In genomic region chr1:63973005-63973419, GRCh38 we compare ENCODE assay signal across 15 cellular contexts.
A peak's percentile ranks its signal among the peaks of the same experiment; 100 is the strongest.
DNase-seq lines count a peak whose midpoint lies in the region; TF ChIP-seq lines count a peak whose summit lies in the region.
"Had no signal": no experiment of that assay in that cellular context is flagged by ENCODE, and none has a peak within 500 bp of the region (broad histone marks: within the 10 kb centered on the region; RNA-seq: fewer than 3 reads in every experiment).

No MANE protein-coding gene starts in this region.

- H2AFZ ChIP-seq in H9 (ENCODE audit: low read length), result no peak overlapping the region
- H2AFZ ChIP-seq: PC-9 had no signal

- H3K4me3 Mint-ChIP-seq in H9, result no peak overlapping the region
- no peak overlapping the region for H3K4me3 Mint-ChIP-seq in nephron
- H3K4me3 Mint-ChIP-seq: CD4-positive, alpha-beta T cell had no signal

- no peak overlapping the region for H2BK15ac ChIP-seq in H9 (ENCODE audit: low read depth, low read length)

- TF ChIP-seq CTCF in H9 (conservative IDR thresholded peaks at IDR 0.05) (peak; percentile 47), fibroblast of villous mesenchyme (IDR thresholded peaks at IDR 0.05; ENCODE audit: insufficient read depth, low read depth, low read length) (no peak), nephron (IDR thresholded peaks at IDR 0.05; ENCODE audit: unreplicated experiment in 3 of 3) (no peak)

- H4K91ac ChIP-seq in H9 (ENCODE audit: insufficient read length, low read depth, low read length), result no peak overlapping the region

- no peak overlapping the region for H4K5ac ChIP-seq in H9 (ENCODE audit: insufficient read length, low read depth, low read length)

- no peak overlapping the region for H4K8ac ChIP-seq in H9 (replicated peaks; ENCODE audit: insufficient read length, low read depth, low read length)

- no peak overlapping the region for H3K14ac ChIP-seq in H9 (ENCODE audit: insufficient read depth, low read length)

- no peak overlapping the region for H3K4ac ChIP-seq in H9 (ENCODE audit: low read depth, low read length)

- no peaks in the 10 kb centered on the region for H4K20me1 ChIP-seq in H9 (ENCODE audit: control insufficient read depth, insufficient read depth, insufficient read length)

- peak overlapping the region in 1 of 3 experiments; percentile 26; a peak in 3 of 7 replicates for H3K27ac Mint-ChIP-seq in H9
- H3K27ac Mint-ChIP-seq in nephron, result peak overlapping the region; percentile 50 to 73 (median 64)
- H3K27ac Mint-ChIP-seq: CD4-positive, alpha-beta T cell had no signal

- H3K27me3 Mint-ChIP-seq in H9 (ENCODE audit: low read depth) (no peaks in the 10 kb centered on the region), nephron (ENCODE audit: low read depth) (peaks cover 3% of the 10 kb centered on the region)
- H3K27me3 Mint-ChIP-seq: CD4-positive, alpha-beta T cell had no signal

- H3K9me3 Mint-ChIP-seq in H9 (no peaks in the 10 kb centered on the region), nephron (no peaks in the 10 kb centered on the region)
- H3K9me3 Mint-ChIP-seq: CD4-positive, alpha-beta T cell had no signal

- no CpG with 5 or more reads among the region's 7 CpGs for WGBS in H9 (ENCODE audit: extremely low coverage, insufficient read length, low lambda C conversion rate)

- H2BK5ac ChIP-seq in H9 (ENCODE audit: insufficient read length, low read length), result no peak overlapping the region

- peaks cover 12 to 26% of the 10 kb centered on the region in 2 experiments; a peak in 3 of 4 replicates for H3K4me1 Mint-ChIP-seq in H9
- H3K4me1 Mint-ChIP-seq in nephron, result peaks cover 53% of the 10 kb centered on the region

- no peak overlapping the region for H3K4me3 ChIP-seq in fibroblast of villous mesenchyme (ENCODE audit: low read depth, low read length)
- H3K4me3 ChIP-seq: PC-9 had no signal

- no peaks in the 10 kb centered on the region for H3K23me2 ChIP-seq in H9 (ENCODE audit: insufficient read length, low read depth, low read length, poor library complexity, severe bottlenecking)

- no peaks in the 10 kb centered on the region for H3K27me3 ChIP-seq in H9 (ENCODE audit: insufficient read depth, low read length)

- no peak overlapping the region for H3T11ph ChIP-seq in H9 (ENCODE audit: low read length)

- no peak overlapping the region for H3K4me2 ChIP-seq in H9 (ENCODE audit: insufficient read depth, insufficient read length, low read length)
- H3K4me2 ChIP-seq: KMS-11, PC-9 had no signal

- no peak overlapping the region for H2BK120ac ChIP-seq in H9 (ENCODE audit: low read depth, low read length, poor library complexity, severe bottlenecking)

- no peak overlapping the region for H3K18ac ChIP-seq in H9 (ENCODE audit: insufficient read length, low read depth, low read length)

- no peak overlapping the region for H2AK5ac ChIP-seq in H9 (ENCODE audit: insufficient read length, low read length)

- H2BK12ac ChIP-seq in H9 (ENCODE audit: insufficient read length, low read depth, low read length), result no peak overlapping the region

- DNase-seq in H9 (peak; percentile 41), amniotic epithelial cell (ENCODE audit: low read depth) (peak; percentile 46), fibroblast of villous mesenchyme (ENCODE audit: low read depth) (peak; percentile 39), NCI-H1417 treated with DMSO at 0.1 percent for 48 hours (lab: John Stamatoyannopoulos, UW) (no peak), caudate nucleus (lab: John Stamatoyannopoulos, UW) (no peak), GM03348 (ENCODE audit: low spot score) (no peak)
- DNase-seq: ACHN; CD4-positive, alpha-beta T cell; DMS79 treated with DMSO at 0.1 percent for 48 hours; GDM1; NCI-H1092; NCI-H1694 treated with DMSO at 0.1 percent for 48 hours; PC-9 had no signal

- H3K27ac ChIP-seq in H9 (ENCODE audit: insufficient read length, low read depth, low read length), result no peak overlapping the region
- no peak overlapping the region for H3K27ac ChIP-seq in caudate nucleus (ENCODE audit: low read depth, low read length)
- H3K27ac ChIP-seq: KMS-11, PC-9 had no signal

- H3K23ac ChIP-seq in H9 (ENCODE audit: insufficient read length, low read depth, low read length), result no peak overlapping the region

- H3K9me3 ChIP-seq in H9 (ENCODE audit: control insufficient read depth, low read depth, low read length), result no peaks in the 10 kb centered on the region

- peaks cover 8% of the 10 kb centered on the region; the same call in 1 of the 2 replicates for H3K79me2 ChIP-seq in H9 (ENCODE audit: insufficient read depth, low read length)

- no peak overlapping the region for H3K9ac ChIP-seq in H9 (ENCODE audit: extremely low read depth, insufficient read length, low read length)
- H3K9ac ChIP-seq: KMS-11 had no signal

- no peak overlapping the region for H2BK20ac ChIP-seq in H9 (ENCODE audit: low read depth, low read length, poor library complexity, severe bottlenecking)

- H3K36me3 Mint-ChIP-seq in H9 (ENCODE audit: insufficient read depth in 1 of 3, low read depth in 3 of 3) (peaks cover 9 to 14% (median 10%) of the 10 kb centered on the region in 3 experiments; a peak in 5 of 7 replicates), nephron (ENCODE audit: low read depth) (peaks cover 15% of the 10 kb centered on the region)

- peaks cover 9% of the 10 kb centered on the region for H3K79me1 ChIP-seq in H9 (ENCODE audit: insufficient read depth, low read depth, low read length, poor library complexity, severe bottlenecking)

- no peaks in the 10 kb centered on the region for H3K4me1 ChIP-seq in H9 (ENCODE audit: insufficient read depth, low read length)

- no peak overlapping the region for H3K56ac ChIP-seq in H9 (ENCODE audit: insufficient read length, low read depth, low read length)

Comparison
In these comparisons a context has a peak if more than half of its experiments do, and no peak if none do; other contexts are left out.
1. DNase-seq: peak in H9 (single experiment), amniotic epithelial cell (single experiment) and fibroblast of villous mesenchyme (single experiment); none in NCI-H1417 treated with DMSO at 0.1 percent for 48 hours (single experiment), caudate nucleus (0 of 61) and GM03348 (single experiment).